21 cellular contexts compared by ENCODE assay signal in the genomic region with DNA sequence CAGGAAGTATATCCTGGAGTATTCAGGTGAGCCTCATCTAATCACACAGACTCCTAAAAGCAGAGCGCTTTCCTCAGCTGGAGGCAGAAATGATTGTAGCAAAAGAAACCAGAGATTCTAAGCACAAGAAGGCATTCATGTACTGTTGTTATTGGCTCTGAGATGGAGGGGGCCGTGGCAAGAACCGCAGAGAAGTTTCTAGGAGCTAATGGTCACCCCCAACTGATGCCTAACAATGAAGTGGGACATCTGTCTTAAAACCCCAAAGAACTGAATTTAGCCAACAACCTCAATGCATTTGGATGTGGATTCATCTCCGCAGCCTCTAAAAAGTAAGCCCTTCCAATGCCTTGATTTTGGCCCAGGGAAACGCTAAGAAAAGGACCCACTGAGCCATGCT.
"Had no signal": no experiment of that assay in that cellular context is flagged by ENCODE, and none has a peak within 500 bp of the region (broad histone marks: within the 10 kb centered on the region; RNA-seq: fewer than 3 reads in every experiment).

No MANE protein-coding gene starts in this region.

- H3K9me2 ChIP-seq: SK-N-SH had no signal

- H3K27ac ChIP-seq: RWPE1 had no signal

- DNase-seq: IMR-90, Karpas-422, KG1, MG63, NCI-H1092, NCI-H1105 treated with DMSO at 0.1 percent for 48 hours, NCI-H1417 treated with DMSO at 0.1 percent for 48 hours, NCI-H146, NCI-H1694 treated with DMSO at 0.1 percent for 48 hours, NCI-H1930, NCI-H2081, NCI-H2107, NCI-H2227 treated with DMSO at 0.1 percent for 48 hours, NCI-H524 treated with DMSO at 0.1 percent for 48 hours, NCI-H69, NCI-H774, SHP77, SK-N-SH, SW 1271 had no signal

- H3K4me2 ChIP-seq: SK-N-SH had no signal

- H3K9ac ChIP-seq: SK-N-SH had no signal

- ATAC-seq: Panc1 had no signal

- H3K4me3 ChIP-seq: MG63 had no signal

- H3K27me3 ChIP-seq: MG63 had no signal
